1 cellular context compared by ENCODE assay signal in the genomic region with DNA sequence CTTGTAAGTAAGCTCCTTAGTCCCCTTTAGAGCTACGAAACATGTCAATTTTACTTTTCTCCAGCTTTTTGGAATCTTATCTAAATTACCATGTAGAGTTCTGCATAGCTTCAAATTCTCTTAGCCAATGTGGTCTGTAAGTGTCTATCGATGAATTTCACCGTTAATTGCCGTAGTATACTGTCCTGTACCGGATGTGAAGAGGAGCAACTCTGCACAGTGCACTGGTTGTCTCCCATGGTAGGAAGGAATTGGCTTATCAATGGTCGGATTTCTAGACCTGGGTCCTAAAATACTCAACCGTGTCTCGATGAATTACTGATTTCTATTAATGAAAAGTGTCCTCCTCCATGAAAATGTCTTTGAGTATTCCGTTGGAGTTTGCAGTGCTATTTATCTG.
TF ChIP-seq lines count a peak whose summit lies in the region.

No MANE protein-coding gene starts in this region.

TF ChIP-seq in HCT116, 20 proteins besides CTCF, POLR2A, EP300 and RAD21 (continued from another document):
- no peak for TF ChIP-seq POLR2AphosphoS5 (IDR thresholded peaks at IDR 0.05; ENCODE audit: low read depth, low read length)
- no peak for TF ChIP-seq SIN3A (IDR thresholded peaks at IDR 0.05; ENCODE audit: low read depth)
TF ChIP-seq in HCT116: peak in this region for 0.
